16 cellular contexts compared by ENCODE assay signal in genomic region chr4:79856196-79856595, GRCh38.
A peak's percentile ranks its signal among the peaks of the same experiment; 100 is the strongest.
DNase-seq lines count a peak whose midpoint lies in the region; ATAC-seq and TF ChIP-seq lines count a peak whose summit lies in the region.
"Had no signal": no experiment of that assay in that cellular context is flagged by ENCODE, and none has a peak within 500 bp of the region (broad histone marks: within the 10 kb centered on the region; RNA-seq: fewer than 3 reads in every experiment).

No MANE protein-coding gene starts in this region.

- no peak for TF ChIP-seq POLR2A in esophagus muscularis mucosa (IDR thresholded peaks at IDR 0.05; ENCODE audit: low read depth)

- no peak overlapping the region for H4K8ac ChIP-seq in mesendoderm (ENCODE audit: low read depth, low read length)

- H3K4ac ChIP-seq in mesendoderm (ENCODE audit: low read depth, low read length), result no peak overlapping the region

- no peak overlapping the region for H2BK15ac ChIP-seq in mesendoderm (replicated peaks; ENCODE audit: low read depth)

- no peak overlapping the region for H2AK5ac ChIP-seq in mesendoderm (ENCODE audit: low read length)

- no peak overlapping the region for H4K5ac ChIP-seq in mesendoderm (ENCODE audit: low read length)

- no peak for TF ChIP-seq CTCF in esophagus muscularis mucosa (IDR thresholded peaks at IDR 0.05)

- ATAC-seq in Right ventricle myocardium superior (ENCODE audit: poor library complexity) (no peak), left ventricle myocardium superior (no peak)
- ATAC-seq: A549; CD8-positive, alpha-beta T cell had no signal

- DNase-seq in Right ventricle myocardium superior (peak; percentile 27), left ventricle myocardium superior (no peak), mesendoderm (no peak), esophagus muscularis mucosa (ENCODE audit: extremely low spot score) (no peak), pons (ENCODE audit: low spot score) (no peak)
- DNase-seq: AML-193; Caco-2; Calu3; CD4-positive, alpha-beta T cell; CD8-positive, alpha-beta T cell; DMS79 treated with DMSO at 0.1 percent for 48 hours; GF-D8 had no signal

- intact Hi-C loops in Right ventricle myocardium superior (cut with DNase I) (no loop called here), left ventricle myocardium superior (cut with micrococcal nuclease) (no loop called here), esophagus muscularis mucosa (cut with DNase I) (no loop called here)

- H3K18ac ChIP-seq in mesendoderm (ENCODE audit: low read length), result peak overlapping the region; percentile 68

- H3K4me3 ChIP-seq in mesendoderm (ENCODE audit: low read length) (no peak overlapping the region), esophagus muscularis mucosa (no peak overlapping the region)
- H3K4me3 ChIP-seq: A549; BLaER1 treated with 17β-estradiol and CSF1 and Interleukin-3, amounts not matched to agents 10 nM and 100 nM had no signal

- no peak overlapping the region for H2BK5ac ChIP-seq in mesendoderm (ENCODE audit: low read length)

- TF ChIP-seq EP300 in esophagus muscularis mucosa (IDR thresholded peaks at IDR 0.05), result no peak

- H3K4me1 ChIP-seq in mesendoderm (ENCODE audit: control insufficient read depth, low read depth, low read length) (no peaks in the 10 kb centered on the region), esophagus muscularis mucosa (peaks cover 0 to 8% (median 3%) of the 10 kb centered on the region in 4 donors)
- H3K4me1 ChIP-seq: A549, Caco-2 had no signal

- WGBS in mesendoderm (ENCODE audit: extremely low coverage, insufficient coverage, low lambda C conversion rate), result no CpG with 5 or more reads among the region's 3 CpGs
- WGBS in esophagus muscularis mucosa, result 75% methylated on average over 3 of the region's 3 CpGs

- H3K79me2 ChIP-seq in mesendoderm (ENCODE audit: control insufficient read depth, insufficient read depth, low read length), result no peaks in the 10 kb centered on the region

- H3K27ac ChIP-seq in mesendoderm (ENCODE audit: low read depth, low read length) (no peak overlapping the region), esophagus muscularis mucosa (replicated peaks in 1 of 4) (no peak overlapping the region)
- H3K27ac ChIP-seq: 22Rv1; A549; BLaER1 treated with 17β-estradiol and CSF1 and Interleukin-3, amounts not matched to agents 10 nM and 100 nM; C4-2B had no signal

- no peak overlapping the region for H3K9ac ChIP-seq in mesendoderm (ENCODE audit: low read length)
- H3K9ac ChIP-seq: BLaER1 treated with 17β-estradiol and CSF1 and Interleukin-3, amounts not matched to agents 10 nM and 100 nM had no signal

- no peaks in the 10 kb centered on the region for H3K36me3 ChIP-seq in mesendoderm (ENCODE audit: control insufficient read depth, insufficient read depth, low read length)
- H3K36me3 ChIP-seq in esophagus muscularis mucosa, result no peaks in the 10 kb centered on the region
- H3K36me3 ChIP-seq: BLaER1 treated with 17β-estradiol and CSF1 and Interleukin-3, amounts not matched to agents 10 nM and 100 nM had no signal

- H3K56ac ChIP-seq in mesendoderm (ENCODE audit: low read length), result no peak overlapping the region

- no peaks in the 10 kb centered on the region for H3K79me1 ChIP-seq in mesendoderm (ENCODE audit: low read length)

- H2BK120ac ChIP-seq in mesendoderm (ENCODE audit: low read depth, low read length), result no peak overlapping the region

- no peak overlapping the region for H3K23ac ChIP-seq in mesendoderm (ENCODE audit: low read length)

- no peak overlapping the region for H3K4me2 ChIP-seq in mesendoderm (ENCODE audit: low read length)
- H3K4me2 ChIP-seq: A549; BLaER1 treated with 17β-estradiol and CSF1 and Interleukin-3, amounts not matched to agents 10 nM and 100 nM had no signal

- H3K9me3 ChIP-seq in esophagus muscularis mucosa, result no peaks in the 10 kb centered on the region
- H3K9me3 ChIP-seq: A549; BLaER1 treated with 17β-estradiol and CSF1 and Interleukin-3, amounts not matched to agents 10 nM and 100 nM; Caco-2 had no signal

- no peaks in the 10 kb centered on the region for H3K27me3 ChIP-seq in mesendoderm (ENCODE audit: insufficient read depth, low read length, poor library complexity)
- H3K27me3 ChIP-seq in esophagus muscularis mucosa, result no peaks in the 10 kb centered on the region
- H3K27me3 ChIP-seq: BLaER1 treated with 17β-estradiol and CSF1 and Interleukin-3, amounts not matched to agents 10 nM and 100 nM had no signal
